In genomic region chr21:32920474-32920873, GRCh38 we compare ENCODE assay signal across 1 cellular context.
TF ChIP-seq lines count a peak whose summit lies in the region.

No MANE protein-coding gene starts in this region.

TF ChIP-seq in H1, 55 proteins besides CTCF, POLR2A, EP300 and RAD21 (continued from another document):
- no peak for TF ChIP-seq CHD7 (IDR thresholded peaks at IDR 0.05; ENCODE audit: insufficient replicate concordance, low read length)
- TF ChIP-seq RFX5 (IDR thresholded peaks at IDR 0.05; ENCODE audit: borderline replicate concordance, low read depth, low read length): no peak
- TF ChIP-seq CTBP2 (IDR thresholded peaks at IDR 0.05; ENCODE audit: borderline replicate concordance, insufficient read depth, insufficient read length, low read length): no peak
- no peak for TF ChIP-seq BRCA1 (IDR thresholded peaks at IDR 0.05; ENCODE audit: low read depth, low read length)
